Comparison of ENCODE assay signal across 9 cellular contexts in genomic region chr9:104177003-104177611, GRCh38.
DNase-seq lines count a peak whose midpoint lies in the region; ATAC-seq and TF ChIP-seq lines count a peak whose summit lies in the region.
"Had no signal": no experiment of that assay in that cellular context is flagged by ENCODE, and none has a peak within 500 bp of the region (broad histone marks: within the 10 kb centered on the region; RNA-seq: fewer than 3 reads in every experiment).

No MANE protein-coding gene starts in this region.

- no peak overlapping the region for H3K27ac ChIP-seq in substantia nigra (ENCODE audit: low read depth, low read length, poor library complexity, severe bottlenecking)

- H3K36me3 Mint-ChIP-seq in stimulated activated effector memory CD8-positive, alpha-beta T cell treated with anti-CD3 and anti-CD28 coated beads, Interleukin-12 subunit alpha, Interleukin-12 subunit beta, amount 100 ng/mL, for 72 hours, result no peaks in the 10 kb centered on the region
- H3K36me3 Mint-ChIP-seq: activated naive CD8-positive, alpha-beta T cell treated with anti-CD3 and anti-CD28 coated beads, Interleukin-2, amount 10 ng/mL, durations not matched to agents 7 days and 5 days had no signal

- H3K27ac Mint-ChIP-seq in stimulated activated effector memory CD8-positive, alpha-beta T cell treated with anti-CD3 and anti-CD28 coated beads, Interleukin-12 subunit alpha, Interleukin-12 subunit beta, amount 100 ng/mL, for 72 hours, result no peak overlapping the region
- H3K27ac Mint-ChIP-seq: activated naive CD8-positive, alpha-beta T cell treated with anti-CD3 and anti-CD28 coated beads, Interleukin-2, amount 10 ng/mL, durations not matched to agents 7 days and 5 days had no signal

- DNase-seq in ACHN (peak; percentile 21), GM20000 (ENCODE audit: low spot score) (no peak), NCI-H2029 (lab: John Stamatoyannopoulos, UW) (peak; percentile 8), epithelial cell of esophagus (ENCODE audit: low read depth) (peak; percentile 55), AG08396 (ENCODE audit: low spot score) (no peak), substantia nigra (lab: John Stamatoyannopoulos, UW) (no peak), Ammon's horn (ENCODE audit: low spot score) (no peak)
- DNase-seq in stimulated activated effector memory CD8-positive, alpha-beta T cell treated with anti-CD3 and anti-CD28 coated beads, Interleukin-12 subunit alpha, Interleukin-12 subunit beta, amount 100 ng/mL, for 72 hours (ENCODE audit: low spot score in 2 of 2), result no peak
- DNase-seq: activated naive CD8-positive, alpha-beta T cell treated with anti-CD3 and anti-CD28 coated beads, Interleukin-2, amount 10 ng/mL, durations not matched to agents 7 days and 5 days had no signal

- no peak overlapping the region for H3K4me3 Mint-ChIP-seq in stimulated activated effector memory CD8-positive, alpha-beta T cell treated with anti-CD3 and anti-CD28 coated beads, Interleukin-12 subunit alpha, Interleukin-12 subunit beta, amount 100 ng/mL, for 72 hours
- H3K4me3 Mint-ChIP-seq: activated naive CD8-positive, alpha-beta T cell treated with anti-CD3 and anti-CD28 coated beads, Interleukin-2, amount 10 ng/mL, durations not matched to agents 7 days and 5 days had no signal

- in situ Hi-C loops in ACHN (cut with HindIII; ENCODE audit: low pct_ligation_motif_present, low pct_unique_long_range_greater_than_20kb, low sequenced_read_pairs), result no loop called here

- TF ChIP-seq CTCF in GM20000 (IDR thresholded peaks at IDR 0.05; ENCODE audit: extremely low read depth, missing control alignments) (peak; percentile 30), epithelial cell of esophagus (IDR thresholded peaks at IDR 0.05; ENCODE audit: insufficient read depth, low read depth, low read length, missing control alignments) (peak; percentile 73)

- H3K4me3 ChIP-seq in epithelial cell of esophagus (ENCODE audit: low read length), result no peak overlapping the region

- no peaks in the 10 kb centered on the region for H3K9me3 Mint-ChIP-seq in stimulated activated effector memory CD8-positive, alpha-beta T cell treated with anti-CD3 and anti-CD28 coated beads, Interleukin-12 subunit alpha, Interleukin-12 subunit beta, amount 100 ng/mL, for 72 hours
- H3K9me3 Mint-ChIP-seq: activated naive CD8-positive, alpha-beta T cell treated with anti-CD3 and anti-CD28 coated beads, Interleukin-2, amount 10 ng/mL, durations not matched to agents 7 days and 5 days had no signal

- no peaks in the 10 kb centered on the region for H3K4me1 Mint-ChIP-seq in stimulated activated effector memory CD8-positive, alpha-beta T cell treated with anti-CD3 and anti-CD28 coated beads, Interleukin-12 subunit alpha, Interleukin-12 subunit beta, amount 100 ng/mL, for 72 hours
- H3K4me1 Mint-ChIP-seq: activated naive CD8-positive, alpha-beta T cell treated with anti-CD3 and anti-CD28 coated beads, Interleukin-2, amount 10 ng/mL, durations not matched to agents 7 days and 5 days had no signal

- no peak for ATAC-seq in stimulated activated effector memory CD8-positive, alpha-beta T cell treated with anti-CD3 and anti-CD28 coated beads, Interleukin-12 subunit alpha, Interleukin-12 subunit beta, amount 100 ng/mL, for 72 hours

Comparison
In these comparisons a context has a peak if more than half of its experiments do, and no peak if none do; other contexts are left out.
1. DNase-seq: peak in ACHN (single experiment), NCI-H2029 (single experiment) and epithelial cell of esophagus (single experiment); none in GM20000 (single experiment), AG08396 (single experiment), stimulated activated effector memory CD8-positive, alpha-beta T cell treated with anti-CD3 and anti-CD28 coated beads, Interleukin-12 subunit alpha, Interleukin-12 subunit beta, amount 100 ng/mL, for 72 hours (0 of 2), substantia nigra (0 of 49) and Ammon's horn (single experiment).